15 cellular contexts compared by ENCODE assay signal in genomic region chr6:157263146-157263545, GRCh38.
"Had no signal": no experiment of that assay in that cellular context is flagged by ENCODE, and none has a peak within 500 bp of the region (broad histone marks: within the 10 kb centered on the region; RNA-seq: fewer than 3 reads in every experiment).

No MANE protein-coding gene starts in this region.

- H3K9me3 Mint-ChIP-seq: activated B cell treated with CpG ODN at 0.5 μM for 24 hours; activated naive CD4-positive, alpha-beta T cell treated with anti-CD3 and anti-CD28 coated beads, Interleukin-2, amount 10 ng/mL, durations not matched to agents 7 days and 5 days; activated T-helper 2 cell treated with anti-CD3 and anti-CD28 coated beads, Interferon-gamma antibody, Interleukin-2, Interleukin-4, amounts not matched to agents 10 μg/mL and 5 μg/mL and 100 μg/mL, durations not matched to agents 14 hours and 24 hours and 36 hours; brain; stimulated activated naive CD8-positive, alpha-beta T cell treated with anti-CD3 and anti-CD28 coated beads, Interleukin-15, amount 100 ng/mL, for 72 hours had no signal

- H3K4me1 Mint-ChIP-seq: activated B cell treated with CpG ODN at 0.5 μM for 24 hours; activated naive CD4-positive, alpha-beta T cell treated with anti-CD3 and anti-CD28 coated beads, Interleukin-2, amount 10 ng/mL, durations not matched to agents 7 days and 5 days had no signal

- H3K36me3 Mint-ChIP-seq: activated naive CD4-positive, alpha-beta T cell treated with anti-CD3 and anti-CD28 coated beads, Interleukin-2, amount 10 ng/mL, durations not matched to agents 7 days and 5 days; brain had no signal

- H3K9me3 ChIP-seq: adrenal gland, gastrocnemius medialis, heart right ventricle, thyroid gland had no signal

- H3K36me3 ChIP-seq: adrenal gland, gastrocnemius medialis, heart right ventricle, thyroid gland had no signal

- H3K27ac Mint-ChIP-seq: activated B cell treated with CpG ODN at 0.5 μM for 24 hours; activated naive CD4-positive, alpha-beta T cell treated with anti-CD3 and anti-CD28 coated beads, Interleukin-2, amount 10 ng/mL, durations not matched to agents 7 days and 5 days; activated T-helper 2 cell treated with anti-CD3 and anti-CD28 coated beads, Interferon-gamma antibody, Interleukin-2, Interleukin-4, amounts not matched to agents 10 μg/mL and 5 μg/mL and 100 μg/mL, durations not matched to agents 14 hours and 24 hours and 36 hours; brain; nephron; stimulated activated naive CD8-positive, alpha-beta T cell treated with anti-CD3 and anti-CD28 coated beads, Interleukin-15, amount 100 ng/mL, for 72 hours; T-helper 17 cell had no signal

- DNase-seq: activated B cell treated with CpG ODN at 0.5 μM for 24 hours; activated CD4-positive, alpha-beta T cell treated with anti-CD3 and anti-CD28 coated beads, Interleukin-2, amount 50 U/mL, for 1 hour; activated naive CD4-positive, alpha-beta T cell treated with anti-CD3 and anti-CD28 coated beads, Interleukin-2, amount 10 ng/mL, durations not matched to agents 7 days and 5 days; cerebellar nuclear complex; gastrocnemius medialis; heart right ventricle; mesendoderm; stimulated activated CD4-positive, alpha-beta T cell treated with anti-CD3 and anti-CD28 coated beads, Interleukin-4, amount 100 ng/mL, for 4 hours; stimulated activated naive CD8-positive, alpha-beta T cell treated with anti-CD3 and anti-CD28 coated beads, Interleukin-15, amount 100 ng/mL, for 72 hours; T-helper 17 cell had no signal

- H3K27me3 ChIP-seq: adrenal gland, gastrocnemius medialis, heart right ventricle, thyroid gland had no signal

- H3K4me3 Mint-ChIP-seq: activated B cell treated with CpG ODN at 0.5 μM for 24 hours; activated naive CD4-positive, alpha-beta T cell treated with anti-CD3 and anti-CD28 coated beads, Interleukin-2, amount 10 ng/mL, durations not matched to agents 7 days and 5 days; brain; nephron; stimulated activated naive CD8-positive, alpha-beta T cell treated with anti-CD3 and anti-CD28 coated beads, Interleukin-15, amount 100 ng/mL, for 72 hours; T-helper 17 cell had no signal

- H3K27ac ChIP-seq: gastrocnemius medialis, thyroid gland had no signal

- H3K4me3 ChIP-seq: gastrocnemius medialis, thyroid gland had no signal
